In the genomic region with DNA sequence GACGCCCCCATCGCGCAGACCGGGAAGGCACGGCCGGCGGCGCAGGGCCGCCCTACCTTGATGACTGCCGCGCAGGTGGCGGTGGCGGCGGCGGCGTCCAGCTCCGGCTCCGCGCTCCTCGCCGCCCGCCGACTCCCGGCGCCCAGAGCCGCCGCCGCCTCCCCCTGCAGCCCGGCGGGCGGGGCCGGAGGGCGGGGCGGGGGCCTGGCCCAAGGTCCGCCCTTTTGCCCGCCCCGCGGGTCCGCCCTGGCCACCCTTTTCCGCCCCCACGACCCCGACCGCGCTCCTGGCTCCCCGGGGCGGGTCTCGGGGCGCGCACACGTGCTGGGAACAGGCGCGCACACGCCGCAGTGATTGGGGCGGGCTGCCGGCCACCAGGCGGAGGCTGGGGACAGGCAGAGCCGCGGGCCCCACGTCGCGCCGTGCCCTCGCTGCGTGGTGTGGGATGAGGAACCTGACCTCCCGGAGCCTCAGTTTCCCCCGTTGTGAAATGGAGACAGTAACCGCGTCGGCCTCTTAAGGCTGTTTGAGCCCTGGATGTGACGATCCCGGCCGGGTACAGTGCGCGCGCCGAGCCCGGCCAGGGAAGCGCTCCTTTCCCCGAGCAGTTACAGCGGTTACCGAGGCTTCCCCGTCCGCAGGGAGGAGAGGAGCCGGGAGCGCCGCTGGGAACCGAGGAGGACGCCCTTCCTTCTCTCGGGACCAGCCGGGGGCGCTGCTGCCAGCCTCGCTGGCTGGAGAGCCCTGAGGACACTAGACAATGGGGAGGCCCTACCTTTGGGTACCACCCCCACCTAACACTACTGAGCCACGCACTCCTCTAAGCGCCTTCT, we compare ENCODE assay signal across 8 cellular contexts. TPM values are rescaled to one million over a fixed set of nuclear protein-coding genes. Genes with fewer than 3 reads are reported as not detected.
DNase-seq lines count a peak whose midpoint lies in the region; ATAC-seq, FAIRE-seq and TF ChIP-seq lines count a peak whose summit lies in the region.

A gene with protein sequence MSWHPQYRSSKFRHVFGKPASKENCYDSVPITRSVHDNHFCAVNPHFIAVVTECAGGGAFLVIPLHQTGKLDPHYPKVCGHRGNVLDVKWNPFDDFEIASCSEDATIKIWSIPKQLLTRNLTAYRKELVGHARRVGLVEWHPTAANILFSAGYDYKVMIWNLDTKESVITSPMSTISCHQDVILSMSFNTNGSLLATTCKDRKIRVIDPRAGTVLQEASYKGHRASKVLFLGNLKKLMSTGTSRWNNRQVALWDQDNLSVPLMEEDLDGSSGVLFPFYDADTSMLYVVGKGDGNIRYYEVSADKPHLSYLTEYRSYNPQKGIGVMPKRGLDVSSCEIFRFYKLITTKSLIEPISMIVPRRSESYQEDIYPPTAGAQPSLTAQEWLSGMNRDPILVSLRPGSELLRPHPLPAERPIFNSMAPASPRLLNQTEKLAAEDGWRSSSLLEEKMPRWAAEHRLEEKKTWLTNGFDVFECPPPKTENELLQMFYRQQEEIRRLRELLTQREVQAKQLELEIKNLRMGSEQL (minus strand): TSS at position 135 of the 833 bp plus-strand sequence. CDS start 34,977 bp downstream, outside the sequence.

- H3K27me3 ChIP-seq in Loucy (ENCODE audit: insufficient read depth, low read length, poor library complexity, severe bottlenecking), result no peaks in the 10 kb centered on the region
- H3K27me3 ChIP-seq in cardiac muscle cell, result peaks cover 3% of the 10 kb centered on the region
- no peaks in the 10 kb centered on the region for H3K27me3 ChIP-seq in parathyroid adenoma (ENCODE audit: control insufficient read depth, insufficient read depth, low read length)
- H3K27me3 ChIP-seq in tibial nerve, result no peaks in the 10 kb centered on the region

- no peaks in the 10 kb centered on the region for H3K36me3 ChIP-seq in Loucy (ENCODE audit: insufficient read depth, low read length)
- H3K36me3 ChIP-seq in cardiac muscle cell, result no peaks in the 10 kb centered on the region
- no peaks in the 10 kb centered on the region for H3K36me3 ChIP-seq in parathyroid adenoma (ENCODE audit: control insufficient read depth, insufficient read depth, low read length)
- H3K36me3 ChIP-seq in tibial nerve, result peaks cover 0 to 2% (median 0%) of the 10 kb centered on the region in 3 donors

- 1 to 2% methylated on average over 29 to 44 of the region's 95 CpGs for WGBS in tibial nerve, 2 donors

- H3K4me1 ChIP-seq in Loucy (ENCODE audit: insufficient read depth, low read length, poor library complexity, severe bottlenecking) (peaks cover 13% of the 10 kb centered on the region), cardiac muscle cell (ENCODE audit: low read depth) (no peaks in the 10 kb centered on the region), parathyroid adenoma (no peaks in the 10 kb centered on the region), tibial nerve (peaks cover 0 to 13% (median 0%) of the 10 kb centered on the region in 4 donors)

- peak within 1 kb of the TSS; percentile 65 for H3K9ac ChIP-seq in Loucy (ENCODE audit: low read depth, low read length, poor library complexity, severe bottlenecking)
- H3K9ac ChIP-seq in parathyroid adenoma, result no peak within 1 kb of the TSS

- peak within 1 kb of the TSS; percentile 76 for H3K4me3 ChIP-seq in Loucy (ENCODE audit: low read length, poor library complexity, severe bottlenecking)
- H3K4me3 ChIP-seq in cardiac muscle cell, result peak within 1 kb of the TSS; percentile 43
- peak within 1 kb of the TSS; percentile 63 for H3K4me3 ChIP-seq in parathyroid adenoma (ENCODE audit: low read depth, low read length)
- peak within 1 kb of the TSS; percentile 46 to 69 (median 68) for H3K4me3 ChIP-seq in tibial nerve

- no peak for FAIRE-seq in D721Med (lab: Jason Lieb, UNC)

- peak; percentile 90 for DNase-seq in D721Med (ENCODE audit: insufficient read length, low spot score)
- DNase-seq in activated naive CD8-positive, alpha-beta T cell treated with anti-CD3 and anti-CD28 coated beads, Interleukin-2, amount 50 U/mL, for 16 hours (ENCODE audit: low read depth, low spot score), result peak; percentile 33
- peak; percentile 76 to 90 for DNase-seq in cardiac muscle cell (ENCODE audit: low read depth in 1 of 2, low spot score in 1 of 2)
- DNase-seq in tibial nerve (ENCODE audit: low spot score in 2 of 2), result peak; percentile 32 to 42

- no peak for TF ChIP-seq EP300 in tibial nerve (IDR thresholded peaks at IDR 0.05)

- TF ChIP-seq POLR2A in tibial nerve (IDR thresholded peaks at IDR 0.05), result peak in 1 of 2 donors; percentile 47

- H3K4me2 ChIP-seq in Loucy (ENCODE audit: low read depth, low read length, poor library complexity, severe bottlenecking), result peak within 1 kb of the TSS; percentile 74
- H3K4me2 ChIP-seq in parathyroid adenoma (ENCODE audit: low read length), result peak within 1 kb of the TSS; percentile 91

- peak within 1 kb of the TSS; percentile 87 for H2AFZ ChIP-seq in Loucy (ENCODE audit: low read length)
- peak within 1 kb of the TSS; percentile 93 for H2AFZ ChIP-seq in parathyroid adenoma

- TF ChIP-seq CTCF in D721Med (IDR thresholded peaks at IDR 0.05; ENCODE audit: insufficient read depth, missing control alignments), result peak; percentile 26
- peak; percentile 43 for TF ChIP-seq CTCF in Loucy (conservative IDR thresholded peaks at IDR 0.05; ENCODE audit: low read length)
- TF ChIP-seq CTCF in cardiac muscle cell (IDR thresholded peaks at IDR 0.05; ENCODE audit: low read depth, low read length), result peak; percentile 62
- peak; percentile 21 for TF ChIP-seq CTCF in parathyroid adenoma (IDR thresholded peaks at IDR 0.05)
- TF ChIP-seq CTCF in tibial nerve (IDR thresholded peaks at IDR 0.05), result peak in 3 of 5 experiments; percentile 22 to 57 (median 40)

- H3K27ac ChIP-seq in cardiac muscle cell (peak within 1 kb of the TSS; percentile 7), parathyroid adenoma (peak within 1 kb of the TSS; percentile 65), tibial nerve (peak within 1 kb of the TSS in 3 of 4 donors; percentile 71 to 82 (median 81))

- H3F3A ChIP-seq in Loucy (ENCODE audit: low read depth), result no peaks in the 10 kb centered on the region

- H4K20me1 ChIP-seq in Loucy (ENCODE audit: insufficient read depth, low read length, poor library complexity, severe bottlenecking), result no peaks in the 10 kb centered on the region

- ATAC-seq in GM21619 (IDR thresholded peaks at IDR 0.05; ENCODE audit: unreplicated experiment), result peak; percentile 62
- ATAC-seq in SK-N-SH treated with all-trans-retinoic acid at 6 μM for 48 hours, result peak; percentile 92

- H3K9me2 ChIP-seq in Loucy (replicated peaks; ENCODE audit: low read depth, low read length), result no peaks in the 10 kb centered on the region

- H3K79me2 ChIP-seq in Loucy (ENCODE audit: insufficient read depth, low read length) (no peaks in the 10 kb centered on the region), parathyroid adenoma (no peaks in the 10 kb centered on the region)

- H3K9me3 ChIP-seq in Loucy (ENCODE audit: insufficient read depth, low read depth, low read length) (no peaks in the 10 kb centered on the region), cardiac muscle cell (ENCODE audit: low read depth) (no peaks in the 10 kb centered on the region), parathyroid adenoma (ENCODE audit: control insufficient read depth, low read length) (no peaks in the 10 kb centered on the region), tibial nerve (no peaks in the 10 kb centered on the region)

TF ChIP-seq in SK-N-SH treated with all-trans-retinoic acid at 6 μM for 48 hours, 23 proteins besides CTCF, POLR2A, EP300 and RAD21:
- TF ChIP-seq, protein P1, sequence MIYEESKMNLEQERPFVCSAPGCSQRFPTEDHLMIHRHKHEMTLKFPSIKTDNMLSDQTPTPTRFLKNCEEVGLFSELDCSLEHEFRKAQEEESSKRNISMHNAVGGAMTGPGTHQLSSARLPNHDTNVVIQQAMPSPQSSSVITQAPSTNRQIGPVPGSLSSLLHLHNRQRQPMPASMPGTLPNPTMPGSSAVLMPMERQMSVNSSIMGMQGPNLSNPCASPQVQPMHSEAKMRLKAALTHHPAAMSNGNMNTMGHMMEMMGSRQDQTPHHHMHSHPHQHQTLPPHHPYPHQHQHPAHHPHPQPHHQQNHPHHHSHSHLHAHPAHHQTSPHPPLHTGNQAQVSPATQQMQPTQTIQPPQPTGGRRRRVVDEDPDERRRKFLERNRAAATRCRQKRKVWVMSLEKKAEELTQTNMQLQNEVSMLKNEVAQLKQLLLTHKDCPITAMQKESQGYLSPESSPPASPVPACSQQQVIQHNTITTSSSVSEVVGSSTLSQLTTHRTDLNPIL (CRISPR knock-in tag; IDR thresholded peaks at IDR 0.05; ENCODE audit: low read depth), result no peak
- TF ChIP-seq TCF4 (CRISPR knock-in tag; IDR thresholded peaks at IDR 0.05; ENCODE audit: borderline replicate concordance) (no peak), RARB (CRISPR knock-in tag; IDR thresholded peaks at IDR 0.05) (no peak), ZNF8 (CRISPR knock-in tag; IDR thresholded peaks at IDR 0.05) (no peak), ARNTL (CRISPR knock-in tag; IDR thresholded peaks at IDR 0.05; ENCODE audit: borderline replicate concordance, low read depth) (no peak), ISL1 (CRISPR knock-in tag; IDR thresholded peaks at IDR 0.05) (no peak), ZFP3 (CRISPR knock-in tag; IDR thresholded peaks at IDR 0.05) (peak; percentile 81; the same call in 1 of the 2 replicates), ZC3H10 (CRISPR knock-in tag; IDR thresholded peaks at IDR 0.05) (no peak)

RNA-seq across cellular contexts. Expression of the gene that starts here (rescaled TPM):
- total RNA-seq in cardiac muscle cell, result 2.0 and 2.4 TPM in 2 replicates
- polyA plus RNA-seq in cardiac muscle cell, result 1.1 and 2.0 TPM in 2 replicates
- total RNA-seq in tibial nerve, result 1 to 10 TPM; 1.9 to 3.3 (median 3.2) TPM

Comparison
In these comparisons a context has a peak if more than half of its experiments do, and no peak if none do; other contexts are left out.
1. Peak in every context shown above with its lines: DNase-seq, ATAC-seq, H3K4me3 ChIP-seq and H3K27ac ChIP-seq.
2. DNase-seq: peak in every context shown above with its lines; median percentile 90 in D721Med; 83 in cardiac muscle cell; 37 in tibial nerve; 33 in activated naive CD8-positive, alpha-beta T cell treated with anti-CD3 and anti-CD28 coated beads, Interleukin-2, amount 50 U/mL, for 16 hours.
3. H3K27ac ChIP-seq: peak in every context shown above with its lines; median percentile 81 in tibial nerve; 65 in parathyroid adenoma; 7 in cardiac muscle cell.